1 cellular context compared by ENCODE assay signal in the genomic region with DNA sequence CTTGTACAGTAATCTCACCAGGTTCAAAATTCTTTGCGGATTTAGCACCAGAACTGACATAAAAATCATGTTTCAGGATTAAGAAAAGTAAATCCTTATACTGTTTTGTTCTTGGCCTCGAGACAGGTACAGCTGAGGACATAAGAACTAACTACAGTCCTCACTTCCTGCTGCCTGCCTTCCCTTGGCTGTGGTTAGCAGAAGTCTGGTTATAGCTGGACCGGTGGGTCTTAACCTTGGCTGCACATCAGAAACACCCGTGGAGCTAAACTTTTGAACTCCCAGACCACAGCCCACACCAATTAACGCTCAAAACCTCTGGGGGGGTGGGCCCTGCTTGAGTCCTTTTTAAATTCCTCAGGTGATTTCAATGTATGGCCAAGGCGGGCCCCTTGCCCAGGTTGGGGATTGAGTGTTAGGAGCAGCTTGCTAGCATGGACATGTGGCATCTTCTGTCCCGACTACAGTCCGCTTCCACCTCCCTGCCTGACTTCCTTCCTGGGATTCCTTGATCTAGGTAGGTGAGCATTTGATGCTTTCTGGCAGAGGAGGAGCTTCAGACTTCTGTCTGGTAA.
TF ChIP-seq lines count a peak whose summit lies in the region.

No MANE protein-coding gene starts in this region.

TF ChIP-seq in SK-N-SH, 30 proteins besides CTCF, POLR2A, EP300 and RAD21 (continued from another document):
- TF ChIP-seq SMC3 (IDR thresholded peaks at IDR 0.05; ENCODE audit: low read depth, low read length), result no peak
- no peak for TF ChIP-seq TEAD4 (IDR thresholded peaks at IDR 0.05; ENCODE audit: borderline replicate concordance, insufficient read depth)
- TF ChIP-seq, protein P1, sequence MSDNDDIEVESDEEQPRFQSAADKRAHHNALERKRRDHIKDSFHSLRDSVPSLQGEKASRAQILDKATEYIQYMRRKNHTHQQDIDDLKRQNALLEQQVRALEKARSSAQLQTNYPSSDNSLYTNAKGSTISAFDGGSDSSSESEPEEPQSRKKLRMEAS (IDR thresholded peaks at IDR 0.05; ENCODE audit: low read depth), result no peak
- no peak for TF ChIP-seq MEF2A (IDR thresholded peaks at IDR 0.05; ENCODE audit: borderline replicate concordance, low read depth)
- TF ChIP-seq TAF1 (IDR thresholded peaks at IDR 0.05; ENCODE audit: borderline replicate concordance, low read depth, low read length), result no peak
- no peak for TF ChIP-seq RXRA (IDR thresholded peaks at IDR 0.05; ENCODE audit: borderline replicate concordance, low read depth)
- TF ChIP-seq JUND (IDR thresholded peaks at IDR 0.05), result no peak
